In the genomic region with DNA sequence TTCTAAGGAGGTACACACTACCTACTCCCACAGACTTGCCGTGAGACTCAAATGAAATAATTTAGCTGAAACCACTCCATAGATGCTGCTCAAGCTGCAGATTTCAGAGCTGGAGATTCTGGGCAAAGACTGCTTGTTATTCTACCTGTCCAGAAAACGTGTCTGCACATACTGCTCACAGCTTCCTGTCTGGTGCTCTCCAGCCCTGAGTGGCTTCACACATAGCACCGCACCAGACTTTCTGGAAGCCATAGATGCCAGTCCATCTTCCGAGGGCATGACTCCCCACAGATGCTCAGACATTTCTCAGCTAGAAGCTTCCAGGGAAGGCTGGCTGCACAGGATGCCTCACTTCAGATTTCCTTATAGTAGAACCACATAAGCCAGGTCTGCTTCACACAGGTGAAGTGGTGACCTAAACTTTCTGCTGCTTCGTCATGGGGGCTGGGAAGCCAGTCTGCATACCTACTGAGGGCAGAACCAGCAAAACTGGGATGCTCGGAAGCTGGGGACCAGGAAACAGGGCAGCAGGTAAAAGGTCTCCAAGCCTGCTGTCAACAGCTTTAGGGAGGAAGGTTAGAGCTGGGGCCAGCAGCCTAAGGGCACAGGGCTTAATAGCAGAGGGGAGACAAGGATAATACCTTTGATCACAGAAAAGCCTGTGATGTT, we compare ENCODE assay signal across 19 cellular contexts. TPM values are rescaled to one million over a fixed set of nuclear protein-coding genes. Genes with fewer than 3 reads are reported as not detected.
DNase-seq lines count a peak whose midpoint lies in the region; ATAC-seq and TF ChIP-seq lines count a peak whose summit lies in the region.
"Had no signal": no experiment of that assay in that cellular context is flagged by ENCODE, and none has a peak within 500 bp of the region (broad histone marks: within the 10 kb centered on the region; RNA-seq: fewer than 3 reads in every experiment).

No MANE protein-coding gene starts in this region.

- no peak overlapping the region for H3K4ac ChIP-seq in mesendoderm (ENCODE audit: low read depth, low read length)

- H2BK15ac ChIP-seq in mesendoderm (replicated peaks; ENCODE audit: low read depth): no peak overlapping the region

- no peaks in the 10 kb centered on the region for H3K27me3 Mint-ChIP-seq in CD4-positive, alpha-beta T cell
- no peaks in the 10 kb centered on the region for H3K27me3 Mint-ChIP-seq in activated T-helper 17 cell treated with anti-CD3 and anti-CD28 coated beads, Interleukin-2, amount 50 U/mL, for 72 hours
- H3K27me3 Mint-ChIP-seq in immature natural killer cell (ENCODE audit: low read depth in 3 of 3) (peaks cover 0 to 1% (median 0%) of the 10 kb centered on the region in 3 donors), endothelial cell (ENCODE audit: unreplicated experiment) (peaks cover 2% of the 10 kb centered on the region)

- H3K79me2 ChIP-seq in mesendoderm (ENCODE audit: control insufficient read depth, insufficient read depth, low read length): peaks cover 59% of the 10 kb centered on the region

- H3K79me1 ChIP-seq in mesendoderm (ENCODE audit: low read length): peaks cover 15% of the 10 kb centered on the region

- H3K27me3 ChIP-seq in CD4-positive, alpha-beta T cell (ENCODE audit: control insufficient read depth, insufficient read depth, low read length): no peaks in the 10 kb centered on the region
- H3K27me3 ChIP-seq in mesendoderm (ENCODE audit: insufficient read depth, low read length, poor library complexity): no peaks in the 10 kb centered on the region
- H3K27me3 ChIP-seq: neutrophil had no signal

- no CpG with 5 or more reads among the region's 6 CpGs for WGBS in mesendoderm (ENCODE audit: extremely low coverage, insufficient coverage, low lambda C conversion rate)

- H3K4me3 Mint-ChIP-seq in CD4-positive, alpha-beta T cell: no peak overlapping the region
- H3K4me3 Mint-ChIP-seq in activated T-helper 17 cell treated with anti-CD3 and anti-CD28 coated beads, Interleukin-2, amount 50 U/mL, for 72 hours: peak overlapping the region; percentile 80
- H3K4me3 Mint-ChIP-seq in immature natural killer cell: peak overlapping the region in 4 of 5 donors; percentile 15 to 40 (median 26)
- H3K4me3 Mint-ChIP-seq in endothelial cell (ENCODE audit: unreplicated experiment): no peak overlapping the region

- no peak overlapping the region for H3K4me2 ChIP-seq in mesendoderm (ENCODE audit: low read length)

- H2AK5ac ChIP-seq in mesendoderm (ENCODE audit: low read length): no peak overlapping the region

- no peak overlapping the region for H3K56ac ChIP-seq in mesendoderm (ENCODE audit: low read length)

- H3K27ac Mint-ChIP-seq in CD4-positive, alpha-beta T cell: peak overlapping the region; percentile 15
- H3K27ac Mint-ChIP-seq in activated T-helper 17 cell treated with anti-CD3 and anti-CD28 coated beads, Interleukin-2, amount 50 U/mL, for 72 hours: peak overlapping the region; percentile 97
- H3K27ac Mint-ChIP-seq in immature natural killer cell (peak overlapping the region in 5 of 6 donors; percentile 21 to 79 (median 62)), endothelial cell (ENCODE audit: unreplicated experiment) (no peak overlapping the region)

- H3K9me3 ChIP-seq in CD4-positive, alpha-beta T cell (ENCODE audit: control insufficient read depth, low read length): no peaks in the 10 kb centered on the region
- H3K9me3 ChIP-seq: neutrophil had no signal

- peaks cover 5% of the 10 kb centered on the region for H3K4me1 ChIP-seq in mesendoderm (ENCODE audit: control insufficient read depth, low read depth, low read length)

- H4K8ac ChIP-seq in mesendoderm (ENCODE audit: low read depth, low read length): no peak overlapping the region

- intact Hi-C loops in CD4-positive, alpha-beta T cell (cut with DNase I, micrococcal nuclease): no loop called here

- H3K23ac ChIP-seq in mesendoderm (ENCODE audit: low read length): no peak overlapping the region

- H3K36me3 ChIP-seq in mesendoderm (ENCODE audit: control insufficient read depth, insufficient read depth, low read length): no peaks in the 10 kb centered on the region
- H3K36me3 ChIP-seq: neutrophil had no signal

- no peak for ATAC-seq in CD4-positive, alpha-beta T cell (ENCODE audit: poor library complexity)
- peak; percentile 21 for ATAC-seq in GM21367 (IDR thresholded peaks at IDR 0.05; ENCODE audit: unreplicated experiment)
- no peak for ATAC-seq in activated T-helper 17 cell treated with anti-CD3 and anti-CD28 coated beads, Interleukin-2, amount 50 U/mL, for 72 hours (replicated peaks)
- ATAC-seq in GM21825 (IDR thresholded peaks at IDR 0.05; ENCODE audit: unreplicated experiment): no peak
- ATAC-seq in HG03097 (IDR thresholded peaks at IDR 0.05; ENCODE audit: low FRiP score, unreplicated experiment): no peak
- ATAC-seq: right cardiac atrium had no signal

- CTCF ChIA-PET in CD4-positive, alpha-beta T cell (lab: Charles Lee): interaction anchor here (1.1 to 2.1 kb wide), 2 partner anchors 9 to 18 kb away, joined by 4 to 12 read pairs; partner anchors contain the start of gene CCDC6

- H4K5ac ChIP-seq in mesendoderm (ENCODE audit: low read length): no peak overlapping the region

- H3K18ac ChIP-seq in mesendoderm (ENCODE audit: low read length): no peak overlapping the region

- H2BK120ac ChIP-seq in mesendoderm (ENCODE audit: low read depth, low read length): no peak overlapping the region

- POLR2A ChIA-PET in CD4-positive, alpha-beta T cell (lab: Charles Lee): interaction anchor here (1.4 kb wide), 1 partner anchor 18 kb away, joined by 3 read pairs; the partner anchor contains the start of gene CCDC6

- no peak overlapping the region for H3K9ac ChIP-seq in mesendoderm (ENCODE audit: low read length)

- H3K9me3 Mint-ChIP-seq in CD4-positive, alpha-beta T cell: no peaks in the 10 kb centered on the region
- H3K9me3 Mint-ChIP-seq in activated T-helper 17 cell treated with anti-CD3 and anti-CD28 coated beads, Interleukin-2, amount 50 U/mL, for 72 hours: no peaks in the 10 kb centered on the region
- H3K9me3 Mint-ChIP-seq in immature natural killer cell: no peaks in the 10 kb centered on the region
- no peaks in the 10 kb centered on the region for H3K9me3 Mint-ChIP-seq in endothelial cell (ENCODE audit: unreplicated experiment)

- no peak for TF ChIP-seq CTCF in CD4-positive, alpha-beta T cell (IDR thresholded peaks at IDR 0.05)
- TF ChIP-seq CTCF in endothelial cell (IDR thresholded peaks at IDR 0.05; ENCODE audit: unreplicated experiment): no peak

- no peak overlapping the region for H3K4me3 ChIP-seq in mesendoderm (ENCODE audit: low read length)

- peaks cover 18% of the 10 kb centered on the region for H3K36me3 Mint-ChIP-seq in CD4-positive, alpha-beta T cell (ENCODE audit: low read depth)
- peaks cover 55% of the 10 kb centered on the region for H3K36me3 Mint-ChIP-seq in activated T-helper 17 cell treated with anti-CD3 and anti-CD28 coated beads, Interleukin-2, amount 50 U/mL, for 72 hours (ENCODE audit: low read depth)
- H3K36me3 Mint-ChIP-seq in immature natural killer cell (peaks cover 0 to 5% (median 0%) of the 10 kb centered on the region in 3 donors), endothelial cell (ENCODE audit: low read depth, unreplicated experiment) (no peaks in the 10 kb centered on the region)

- DNase-seq in CD4-positive, alpha-beta T cell: no peak
- peak; percentile 23 to 32 (median 24) for DNase-seq in immature natural killer cell
- no peak for DNase-seq in mesendoderm
- DNase-seq in endothelial cell (ENCODE audit: low spot score): no peak
- DNase-seq: cortex of kidney, DMS153, mesenchymal stem cell, NCI-H82, right cardiac atrium, RPMI8226, substantia nigra, SW 1271 had no signal

- no peak overlapping the region for H2BK5ac ChIP-seq in mesendoderm (ENCODE audit: low read length)

- H3K27ac ChIP-seq in CD4-positive, alpha-beta T cell (ENCODE audit: low read depth, low read length): no peak overlapping the region
- H3K27ac ChIP-seq in mesendoderm (ENCODE audit: low read depth, low read length): no peak overlapping the region
- H3K27ac ChIP-seq: epithelial cell of prostate, neutrophil, VCaP had no signal

- peaks cover 86% of the 10 kb centered on the region for H3K4me1 Mint-ChIP-seq in CD4-positive, alpha-beta T cell (ENCODE audit: low read depth)
- peaks cover 69% of the 10 kb centered on the region for H3K4me1 Mint-ChIP-seq in activated T-helper 17 cell treated with anti-CD3 and anti-CD28 coated beads, Interleukin-2, amount 50 U/mL, for 72 hours
- H3K4me1 Mint-ChIP-seq in immature natural killer cell (peaks cover 78 to 95% of the 10 kb centered on the region in 2 donors), endothelial cell (ENCODE audit: unreplicated experiment) (peaks cover 41% of the 10 kb centered on the region)

RNA-seq across cellular contexts. Expression of gene CCDC6, which starts 18.2 kb away (rescaled TPM):
- total RNA-seq in CD4-positive, alpha-beta T cell: 10 to 100 TPM; 21.6 to 22.1 TPM
- total RNA-seq in activated T-helper 17 cell treated with anti-CD3 and anti-CD28 coated beads, Interleukin-2, amount 50 U/mL, for 72 hours: 10 to 100 TPM; 34.4 to 49.1 TPM
- polyA plus RNA-seq in immature natural killer cell: 1 to 10 TPM; 1.6 to 3.5 (median 1.8) TPM
- polyA plus RNA-seq in mesendoderm (2013, experiment 1 of 2): 35.7 TPM
- polyA plus RNA-seq in mesendoderm (2013, experiment 2 of 2): 35.7 TPM
- 27.7 TPM for total RNA-seq in endothelial cell (ENCODE audit: unreplicated experiment)

Comparison
In these comparisons a context has a peak if more than half of its experiments do, and no peak if none do; other contexts are left out.
1. DNase-seq: peak in immature natural killer cell (3 of 3); none in CD4-positive, alpha-beta T cell (0 of 10), mesendoderm (single experiment) and endothelial cell (single experiment).
2. H3K4me3 Mint-ChIP-seq: peak in activated T-helper 17 cell treated with anti-CD3 and anti-CD28 coated beads, Interleukin-2, amount 50 U/mL, for 72 hours (single experiment) and immature natural killer cell (4 of 5); none in CD4-positive, alpha-beta T cell (single experiment) and endothelial cell (single experiment).